Comparison of ENCODE assay signal across 31 cellular contexts in the genomic region with DNA sequence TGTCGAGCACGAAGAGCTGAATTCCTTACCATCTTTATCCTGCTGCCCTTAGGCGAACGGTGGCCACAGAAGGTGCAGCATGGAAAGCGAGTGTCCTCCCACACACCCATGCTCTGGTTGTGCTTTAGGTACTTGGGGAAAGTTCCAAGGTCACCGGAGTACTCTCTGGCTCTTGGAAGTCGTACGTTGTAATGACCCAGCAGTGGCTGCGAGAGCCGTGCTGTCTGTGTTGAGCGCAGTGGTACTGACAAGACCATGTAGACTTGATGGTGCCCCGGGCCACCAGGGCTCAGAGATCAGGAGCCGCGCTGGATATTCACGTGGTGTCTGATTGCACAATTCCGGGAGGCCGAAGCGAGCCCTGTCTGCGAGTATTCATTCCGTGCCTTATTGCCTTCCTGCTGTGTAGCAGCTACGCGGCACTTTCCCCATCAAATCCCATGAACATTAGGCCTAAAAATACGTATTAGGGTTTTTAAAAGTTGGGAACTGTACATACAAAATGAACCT.
"Had no signal": no experiment of that assay in that cellular context is flagged by ENCODE, and none has a peak within 500 bp of the region (broad histone marks: within the 10 kb centered on the region; RNA-seq: fewer than 3 reads in every experiment).

No MANE protein-coding gene starts in this region.

- ATAC-seq: naive thymus-derived CD4-positive, alpha-beta T cell; natural killer cell; psoas muscle; right cardiac atrium; sciatic nerve; stimulated activated memory B cell treated with anti-CD40 and anti-IgM and Interleukin-4, amounts not matched to agents 10 μg/mL and 1 μg/mL and 100 μg/mL, for 72 hours; stimulated activated naive CD8-positive, alpha-beta T cell treated with anti-CD3 and anti-CD28 coated beads, Interleukin-15, amount 100 ng/mL, for 72 hours; stimulated activated naive CD8-positive, alpha-beta T cell treated with anti-CD3 and anti-CD28 coated beads, Interleukin-15, Interleukin-2, amounts not matched to agents 100 U/mL and 50 U/mL, for 24 hours; upper lobe of right lung had no signal

- H3K36me3 Mint-ChIP-seq: naive thymus-derived CD4-positive, alpha-beta T cell; natural killer cell; stimulated activated memory B cell treated with anti-CD40 and anti-IgM and Interleukin-4, amounts not matched to agents 10 μg/mL and 1 μg/mL and 100 μg/mL, for 72 hours; type B pancreatic cell had no signal

- H3K4me2 ChIP-seq: smooth muscle cell had no signal

- DNase-seq: naive thymus-derived CD4-positive, alpha-beta T cell; natural killer cell; nucleus accumbens; posterior cingulate gyrus; psoas muscle; right cardiac atrium; spleen; stimulated activated CD4-positive, alpha-beta T cell treated with anti-CD3 and anti-CD28 coated beads, Interleukin-12 subunit alpha, Interleukin-12 subunit beta, amount 100 ng/mL, for 4 hours; stimulated activated CD4-positive, alpha-beta T cell treated with anti-CD3 and anti-CD28 coated beads, Interleukin-1b, Interleukin-23, amount 100 ng/mL, for 48 hours; stimulated activated CD4-positive, alpha-beta T cell treated with anti-CD3 and anti-CD28 coated beads, Interleukin-4, amount 100 ng/mL, for 1 hour; stimulated activated CD4-positive, alpha-beta T cell treated with anti-CD3 and anti-CD28 coated beads, Interleukin-4, amount 100 ng/mL, for 4 hours; stimulated activated CD8-positive, alpha-beta memory T cell treated with anti-CD3 and anti-CD28 coated beads, Interleukin-4, amount 100 ng/mL, for 48 hours; stimulated activated naive CD4-positive, alpha-beta T cell; stimulated activated naive CD8-positive, alpha-beta T cell treated with anti-CD3 and anti-CD28 coated beads, Interleukin-15, amount 100 ng/mL, for 72 hours; stimulated activated naive CD8-positive, alpha-beta T cell treated with anti-CD3 and anti-CD28 coated beads, Interleukin-15, Interleukin-2, amounts not matched to agents 100 U/mL and 50 U/mL, for 24 hours; substantia nigra; testis; tibial artery; transverse colon; upper lobe of right lung; uterus had no signal

- H3K27me3 Mint-ChIP-seq: stimulated activated memory B cell treated with anti-CD40 and anti-IgM and Interleukin-4, amounts not matched to agents 10 μg/mL and 1 μg/mL and 100 μg/mL, for 72 hours had no signal

- H3K4me1 ChIP-seq: parathyroid adenoma, psoas muscle, spleen, suprapubic skin, testis, tibial artery, transverse colon, upper lobe of right lung, uterus had no signal

- H3K27ac Mint-ChIP-seq: naive thymus-derived CD4-positive, alpha-beta T cell; natural killer cell; nephron; progenitor cell of endocrine pancreas; stimulated activated memory B cell treated with anti-CD40 and anti-IgM and Interleukin-4, amounts not matched to agents 10 μg/mL and 1 μg/mL and 100 μg/mL, for 72 hours; stimulated activated naive CD8-positive, alpha-beta T cell treated with anti-CD3 and anti-CD28 coated beads, Interleukin-15, amount 100 ng/mL, for 72 hours; type B pancreatic cell had no signal

- H3K9me3 Mint-ChIP-seq: naive thymus-derived CD4-positive, alpha-beta T cell; natural killer cell; nephron; stimulated activated memory B cell treated with anti-CD40 and anti-IgM and Interleukin-4, amounts not matched to agents 10 μg/mL and 1 μg/mL and 100 μg/mL, for 72 hours; stimulated activated naive CD8-positive, alpha-beta T cell treated with anti-CD3 and anti-CD28 coated beads, Interleukin-15, amount 100 ng/mL, for 72 hours had no signal

- H3K27ac ChIP-seq: neutrophil, parathyroid adenoma, psoas muscle, skin epidermis, spleen, suprapubic skin, testis, tibial artery, transverse colon, upper lobe of right lung, uterus had no signal

- H3K79me2 ChIP-seq: parathyroid adenoma had no signal

- H3K4me3 Mint-ChIP-seq: naive thymus-derived CD4-positive, alpha-beta T cell; natural killer cell; nephron; stimulated activated memory B cell treated with anti-CD40 and anti-IgM and Interleukin-4, amounts not matched to agents 10 μg/mL and 1 μg/mL and 100 μg/mL, for 72 hours; stimulated activated naive CD8-positive, alpha-beta T cell treated with anti-CD3 and anti-CD28 coated beads, Interleukin-15, amount 100 ng/mL, for 72 hours; type B pancreatic cell had no signal

- H3K36me3 ChIP-seq: neutrophil, spleen, suprapubic skin, tibial artery, transverse colon, upper lobe of right lung, uterus had no signal

- H3K27me3 ChIP-seq: testis, transverse colon, upper lobe of right lung, uterus had no signal

- H3K9ac ChIP-seq: parathyroid adenoma had no signal

- H3K9me3 ChIP-seq: neutrophil, psoas muscle, spleen, suprapubic skin, testis, tibial artery, transverse colon, upper lobe of right lung, uterus had no signal

- H3K4me3 ChIP-seq: psoas muscle, skin epidermis, smooth muscle cell, spleen, suprapubic skin, testis, tibial artery, transverse colon, upper lobe of right lung, uterus had no signal

- H2AFZ ChIP-seq: parathyroid adenoma had no signal

- H3K4me1 Mint-ChIP-seq: naive thymus-derived CD4-positive, alpha-beta T cell; natural killer cell; stimulated activated memory B cell treated with anti-CD40 and anti-IgM and Interleukin-4, amounts not matched to agents 10 μg/mL and 1 μg/mL and 100 μg/mL, for 72 hours; stimulated activated naive CD8-positive, alpha-beta T cell treated with anti-CD3 and anti-CD28 coated beads, Interleukin-15, amount 100 ng/mL, for 72 hours had no signal
